1 cellular context compared by ENCODE assay signal in genomic region chr1:10484519-10484918, GRCh38.
TF ChIP-seq lines count a peak whose summit lies in the region.

No MANE protein-coding gene starts in this region.

TF ChIP-seq in IMR-90, 13 proteins besides CTCF, POLR2A, EP300 and RAD21:
- TF ChIP-seq MXI1 (IDR thresholded peaks at IDR 0.05; ENCODE audit: borderline replicate concordance, low read depth, low read length) (no peak), ELK1 (IDR thresholded peaks at IDR 0.05; ENCODE audit: borderline replicate concordance, low read depth, low read length) (no peak), NFE2L2 (IDR thresholded peaks at IDR 0.05; ENCODE audit: low read depth, low read length) (no peak), CEBPB (IDR thresholded peaks at IDR 0.05; ENCODE audit: low read depth, low read length) (no peak), RCOR1 (IDR thresholded peaks at IDR 0.05; ENCODE audit: insufficient replicate concordance, low read length) (no peak), MAZ (IDR thresholded peaks at IDR 0.05; ENCODE audit: borderline replicate concordance, low read depth, low read length) (no peak), FOS (IDR thresholded peaks at IDR 0.05; ENCODE audit: low read depth, low read length) (no peak), RFX5 (IDR thresholded peaks at IDR 0.05; ENCODE audit: low read depth, low read length) (no peak), SMC3 (IDR thresholded peaks at IDR 0.05; ENCODE audit: low read depth, low read length) (no peak), CHD1 (IDR thresholded peaks at IDR 0.05; ENCODE audit: low read depth, low read length) (no peak), USF2 (IDR thresholded peaks at IDR 0.05; ENCODE audit: low read depth, low read length) (no peak), BHLHE40 (IDR thresholded peaks at IDR 0.05; ENCODE audit: low read depth, low read length) (no peak), MAFK (IDR thresholded peaks at IDR 0.05; ENCODE audit: low read depth, low read length) (no peak)
TF ChIP-seq in IMR-90: peak in this region for 0.
